In genomic region chr3:45593708-45594601, GRCh38 we compare ENCODE assay signal across 8 cellular contexts. TPM values are rescaled to one million over a fixed set of nuclear protein-coding genes. Genes with fewer than 3 reads are reported as not detected.
DNase-seq lines count a peak whose midpoint lies in the region; ATAC-seq and TF ChIP-seq lines count a peak whose summit lies in the region.

No MANE protein-coding gene starts in this region.

- CTCF ChIA-PET in WTC11 (lab: Charles Lee) = interaction anchor here (0.5 to 7.1 kb wide), 6 partner anchors 60 to 86 kb away, joined by 3 to 34 read pairs (median 4); no protein-coding TSS in a partner anchor

- no peaks in the 10 kb centered on the region for H3K27me3 ChIP-seq in kidney epithelial cell (ENCODE audit: control insufficient read depth, insufficient read depth, low read length)

- no peaks in the 10 kb centered on the region for H3K27me3 Mint-ChIP-seq in WTC11 (ENCODE audit: low read depth)
- H3K27me3 Mint-ChIP-seq in central memory CD8-positive, alpha-beta T cell = no peaks in the 10 kb centered on the region

- no peaks in the 10 kb centered on the region for H3K36me3 ChIP-seq in kidney epithelial cell (ENCODE audit: control insufficient read depth, insufficient read depth, low read length)

- peaks cover 5% of the 10 kb centered on the region for H3K36me3 Mint-ChIP-seq in WTC11
- H3K36me3 Mint-ChIP-seq in central memory CD8-positive, alpha-beta T cell (ENCODE audit: insufficient read depth) = peaks cover 14% of the 10 kb centered on the region

- H3K9me3 Mint-ChIP-seq in WTC11 = peaks cover 14% of the 10 kb centered on the region
- H3K9me3 Mint-ChIP-seq in central memory CD8-positive, alpha-beta T cell = no peaks in the 10 kb centered on the region

- peak overlapping the region; percentile 77 for H3K4me3 Mint-ChIP-seq in WTC11
- H3K4me3 Mint-ChIP-seq in central memory CD8-positive, alpha-beta T cell = peak overlapping the region; percentile 83

- ATAC-seq in HG02610 (IDR thresholded peaks at IDR 0.05; ENCODE audit: unreplicated experiment) (peak; percentile 50), WTC11 (peak; percentile 80)
- peak; percentile 76 for ATAC-seq in central memory CD8-positive, alpha-beta T cell (replicated peaks; ENCODE audit: extremely low read depth, poor library complexity, severe bottlenecking)

- H3K4me3 ChIP-seq in kidney epithelial cell (ENCODE audit: low read depth, low read length) = peak overlapping the region; percentile 62

- H3K27ac Mint-ChIP-seq in WTC11 = no peak overlapping the region
- peak overlapping the region; percentile 92 for H3K27ac Mint-ChIP-seq in central memory CD8-positive, alpha-beta T cell (ENCODE audit: low read depth)

- TF ChIP-seq CTCF in WTC11 (IDR thresholded peaks at IDR 0.05) (no peak), kidney epithelial cell (IDR thresholded peaks at IDR 0.05; ENCODE audit: insufficient read depth, low read length, poor library complexity, severe bottlenecking) (no peak)

- peaks cover 38% of the 10 kb centered on the region for H3K4me1 Mint-ChIP-seq in WTC11
- peaks cover 54% of the 10 kb centered on the region for H3K4me1 Mint-ChIP-seq in central memory CD8-positive, alpha-beta T cell

- DNase-seq in NCI-H1436 (lab: John Stamatoyannopoulos, UW) (peak; percentile 12), NCI-H1436 treated with DMSO at 0.1 percent for 48 hours (lab: John Stamatoyannopoulos, UW) (no peak), NCI-H1105 treated with DMSO at 0.1 percent for 48 hours (lab: John Stamatoyannopoulos, UW) (peak; percentile 27), WTC11 (ENCODE audit: low spot score) (peak; percentile 76), kidney epithelial cell (ENCODE audit: low read depth) (no peak)
- peak; percentile 44 to 54 for DNase-seq in central memory CD8-positive, alpha-beta T cell (ENCODE audit: low spot score in 2 of 2)
- peak; percentile 65 for DNase-seq in stimulated activated CD4-positive, alpha-beta T cell treated with anti-CD3 and anti-CD28 coated beads, Interleukin-1b, Interleukin-23, amount 100 ng/mL, for 48 hours

- POLR2A ChIA-PET in WTC11 (lab: Charles Lee) = interaction anchor here (0.7 kb wide), 1 partner anchor 100 kb away, joined by 3 read pairs; no protein-coding TSS in a partner anchor

TF ChIP-seq in WTC11, 78 proteins besides CTCF, POLR2A, EP300 and RAD21 (continues in another document):
- no peak for TF ChIP-seq ELF4 (CRISPR knock-in tag; IDR thresholded peaks at IDR 0.05; ENCODE audit: low read depth)
- TF ChIP-seq MLX (CRISPR knock-in tag; IDR thresholded peaks at IDR 0.05) = no peak
- TF ChIP-seq USF1 (CRISPR knock-in tag; IDR thresholded peaks at IDR 0.05) = no peak
- TF ChIP-seq RORB (CRISPR knock-in tag; IDR thresholded peaks at IDR 0.05) = no peak
- TF ChIP-seq STAT6 (CRISPR knock-in tag; conservative IDR thresholded peaks at IDR 0.05; ENCODE audit: low read depth) = no peak
- peak; percentile 24; the same call in 1 of the 2 replicates for TF ChIP-seq FOXP1 (CRISPR knock-in tag; IDR thresholded peaks at IDR 0.05; ENCODE audit: borderline replicate concordance)
- no peak for TF ChIP-seq ATF1 (CRISPR knock-in tag; IDR thresholded peaks at IDR 0.05)
- no peak for TF ChIP-seq ZNF512 (CRISPR knock-in tag; IDR thresholded peaks at IDR 0.05; ENCODE audit: borderline replicate concordance)
- no peak for TF ChIP-seq E2F4 (CRISPR knock-in tag; IDR thresholded peaks at IDR 0.05; ENCODE audit: borderline replicate concordance, low read depth)
- no peak for TF ChIP-seq ESRRA (CRISPR knock-in tag; IDR thresholded peaks at IDR 0.05; ENCODE audit: borderline replicate concordance)
- TF ChIP-seq SOX15 (CRISPR knock-in tag; IDR thresholded peaks at IDR 0.05) = no peak
- TF ChIP-seq FOXP4 (CRISPR knock-in tag; IDR thresholded peaks at IDR 0.05) = peak; percentile 77; the same call in 1 of the 2 replicates
- no peak for TF ChIP-seq ZBTB43 (CRISPR knock-in tag; IDR thresholded peaks at IDR 0.05)

RNA-seq across cellular contexts. Expression of gene LIMD1, which starts 0.6 kb away (rescaled TPM):
- total RNA-seq in WTC11 (2021) (35.6 to 41.7 TPM (median 36.5 TPM) in 3 replicates), kidney epithelial cell (22.7 and 24.7 TPM in 2 replicates)

Comparison
In these comparisons a context has a peak if more than half of its experiments do, and no peak if none do; other contexts are left out.
1. DNase-seq: peak in NCI-H1436 (single experiment), NCI-H1105 treated with DMSO at 0.1 percent for 48 hours (single experiment), WTC11 (single experiment), central memory CD8-positive, alpha-beta T cell (2 of 2) and stimulated activated CD4-positive, alpha-beta T cell treated with anti-CD3 and anti-CD28 coated beads, Interleukin-1b, Interleukin-23, amount 100 ng/mL, for 48 hours (single experiment); none in NCI-H1436 treated with DMSO at 0.1 percent for 48 hours (single experiment) and kidney epithelial cell (single experiment).
2. Peak in every context shown above with its lines, with median percentiles within 50 percentile points of each other: ATAC-seq.